ENCODE assay signal across 16 cellular contexts in genomic region chr12:117038023-117038680, GRCh38.
"Had no signal": no experiment of that assay in that cellular context is flagged by ENCODE, and none has a peak within 500 bp of the region (broad histone marks: within the 10 kb centered on the region; RNA-seq: fewer than 3 reads in every experiment).

No MANE protein-coding gene starts in this region.

- DNase-seq: activated CD4-positive, alpha-beta T cell treated with anti-CD3 and anti-CD28 coated beads, Interleukin-2, amount 10 ng/mL, durations not matched to agents 7 days and 5 days; activated CD8-positive, alpha-beta T cell treated with anti-CD3 and anti-CD28 coated beads, Interleukin-2, amount 10 ng/mL, durations not matched to agents 7 days and 5 days; activated effector memory CD4-positive, alpha-beta T cell treated with Interleukin-2 at 50 U/mL for 16 hours; activated naive CD4-positive, alpha-beta T cell treated with anti-CD3 and anti-CD28 coated beads, Interleukin-2, amount 50 U/mL, for 16 hours; activated T-cell treated with anti-CD3 and anti-CD28 coated beads, Interleukin-2, amount 50 U/mL, for 48 hours; brain microvascular endothelial cell; cortex of kidney; mesenchymal stem cell; stimulated activated naive CD4-positive, alpha-beta T cell; T1000; thyroid gland had no signal

- FAIRE-seq: frontal cortex had no signal

- H3K9me3 ChIP-seq: ovary, thyroid gland, vagina had no signal

- ATAC-seq: activated CD8-positive, alpha-beta T cell treated with anti-CD3 and anti-CD28 coated beads, Interleukin-2, amount 10 ng/mL, durations not matched to agents 7 days and 5 days; naive thymus-derived CD8-positive, alpha-beta T cell; sciatic nerve had no signal

- H3K27ac ChIP-seq: brain microvascular endothelial cell, ovary, thyroid gland, vagina had no signal

- H3K27me3 ChIP-seq: ovary, thyroid gland, vagina had no signal

- H3K36me3 ChIP-seq: brain microvascular endothelial cell, ovary, thyroid gland, vagina had no signal

- H3K4me3 ChIP-seq: ovary, thyroid gland, vagina had no signal
